In the genomic region with DNA sequence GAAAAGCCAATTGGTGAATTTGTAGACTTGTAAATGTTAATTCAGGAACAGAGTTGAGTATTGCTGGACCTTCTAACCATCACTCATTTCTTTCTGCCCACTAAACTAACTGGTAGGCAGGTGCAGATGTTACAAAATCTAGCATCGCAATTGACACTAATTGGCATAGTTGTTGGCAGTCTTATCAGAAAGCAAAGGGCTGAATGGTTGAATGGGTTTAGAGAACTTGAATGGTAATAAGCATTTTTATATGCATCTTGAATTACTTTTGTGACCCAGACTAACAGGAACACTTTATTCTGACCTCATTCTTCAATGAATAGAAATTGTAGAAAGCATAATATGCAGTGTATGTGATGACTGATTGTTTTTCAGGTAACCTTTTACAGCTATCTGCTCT, we compare ENCODE assay signal across 23 cellular contexts.
DNase-seq lines count a peak whose midpoint lies in the region; ATAC-seq lines count a peak whose summit lies in the region.
"Had no signal": no experiment of that assay in that cellular context is flagged by ENCODE, and none has a peak within 500 bp of the region (broad histone marks: within the 10 kb centered on the region; RNA-seq: fewer than 3 reads in every experiment).

No MANE protein-coding gene starts in this region.

- DNase-seq in NCI-H187 treated with DMSO at 0.1 percent for 48 hours (lab: John Stamatoyannopoulos, UW) = peak; percentile 64
- no peak for DNase-seq in NCI-H187 (lab: John Stamatoyannopoulos, UW)
- DNase-seq in NCI-H1436 treated with DMSO at 0.1 percent for 48 hours (lab: John Stamatoyannopoulos, UW) = peak; percentile 41
- DNase-seq in NCI-H2171 (lab: John Stamatoyannopoulos, UW) = peak; percentile 37
- peak; percentile 26 for DNase-seq in renal cortical epithelial cell (ENCODE audit: low read depth)
- DNase-seq in cerebellar nuclear complex (lab: John Stamatoyannopoulos, UW) = no peak
- DNase-seq in H7 = no peak
- DNase-seq: 8988T; activated CD4-positive, alpha-beta T cell treated with anti-CD3 and anti-CD28 coated beads, Interleukin-2, amount 50 U/mL, for 1 hour; activated naive CD4-positive, alpha-beta T cell treated with anti-CD3 and anti-CD28 coated beads, Interleukin-2, amount 10 ng/mL, durations not matched to agents 7 days and 5 days; AML-193; CD8-positive, alpha-beta memory T cell; DND-41; foreskin melanocyte; left colon; stimulated activated CD8-positive, alpha-beta memory T cell treated with anti-CD3 and anti-CD28 coated beads, Interleukin-4, amount 100 ng/mL, for 48 hours; T-helper 9 cell; trophoblast cell had no signal

- no peaks in the 10 kb centered on the region for H3K27me3 ChIP-seq in H7 (ENCODE audit: control insufficient read depth, insufficient read depth, low read length)
- H3K27me3 ChIP-seq: esophagus muscularis mucosa, neutrophil had no signal

- no peak overlapping the region for H3K4me3 ChIP-seq in H7 (ENCODE audit: insufficient read depth, low read depth, low read length)
- H3K4me3 ChIP-seq: coronary artery, esophagus muscularis mucosa, prostate gland had no signal

- H3K36me3 ChIP-seq in H7 (replicated peaks; ENCODE audit: control insufficient read depth, insufficient read depth, low read length) = no peaks in the 10 kb centered on the region
- H3K36me3 ChIP-seq: neutrophil, prostate gland had no signal

- no peak for ATAC-seq in GM21528 (IDR thresholded peaks at IDR 0.05; ENCODE audit: low FRiP score, unreplicated experiment)
- ATAC-seq: left colon had no signal

Comparison
In these comparisons a context has a peak if more than half of its experiments do, and no peak if none do; other contexts are left out.
1. DNase-seq: peak in NCI-H187 treated with DMSO at 0.1 percent for 48 hours (single experiment), NCI-H1436 treated with DMSO at 0.1 percent for 48 hours (single experiment), NCI-H2171 (single experiment) and renal cortical epithelial cell (single experiment); none in NCI-H187 (0 of 2), cerebellar nuclear complex (0 of 2) and H7 (single experiment).